20 cellular contexts compared by ENCODE assay signal in the genomic region with DNA sequence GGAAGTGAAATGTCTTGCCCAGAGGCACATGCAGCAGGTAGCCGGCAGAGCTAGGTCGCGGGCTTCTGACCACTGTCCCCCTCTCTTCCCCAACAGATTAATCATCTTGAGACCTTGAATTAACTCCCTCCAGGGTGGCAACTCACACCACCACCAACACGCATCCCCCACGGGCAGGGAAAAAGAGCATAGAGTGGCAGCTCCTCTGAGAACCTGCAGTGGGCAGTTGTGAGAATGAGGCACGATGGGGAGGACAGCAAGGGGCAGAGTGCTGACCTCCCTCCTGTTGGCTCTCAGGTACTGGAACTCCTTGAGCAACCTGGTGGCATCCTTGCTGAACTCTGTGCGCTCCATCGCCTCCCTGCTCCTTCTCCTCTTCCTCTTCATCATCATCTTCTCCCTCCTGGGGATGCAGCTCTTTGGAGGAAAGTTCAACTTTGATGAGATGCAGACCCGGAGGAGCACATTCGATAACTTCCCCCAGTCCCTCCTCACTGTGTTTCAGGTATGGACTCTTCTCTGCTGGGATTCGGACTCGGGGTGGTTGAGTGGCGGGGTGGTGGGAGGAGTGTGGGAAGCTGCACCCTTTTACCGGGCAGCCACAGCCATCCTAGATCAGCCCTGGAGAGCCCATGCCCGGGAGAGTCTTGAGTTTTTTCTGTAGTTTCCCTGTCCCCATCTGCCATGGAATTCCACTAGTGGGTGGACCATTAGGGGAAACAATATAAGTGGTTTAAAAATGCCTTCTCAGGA.
"Had no signal": no experiment of that assay in that cellular context is flagged by ENCODE, and none has a peak within 500 bp of the region (broad histone marks: within the 10 kb centered on the region; RNA-seq: fewer than 3 reads in every experiment).

No MANE protein-coding gene starts in this region.

- ATAC-seq: Right ventricle myocardium inferior had no signal

- H3K9me3 ChIP-seq: breast epithelium, SK-N-SH had no signal

- H3K36me3 ChIP-seq: breast epithelium had no signal

- H3K9ac ChIP-seq: SK-N-SH had no signal

- H3K4me2 ChIP-seq: SK-N-SH had no signal

- DNase-seq: activated CD4-positive, alpha-beta memory T cell treated with anti-CD3 and anti-CD28 coated beads, Interleukin-2, amount 10 ng/mL, durations not matched to agents 7 days and 5 days; activated CD4-positive, alpha-beta T cell treated with anti-CD3 and anti-CD28 coated beads, Interleukin-2, amount 50 U/mL, for 1 hour; activated CD4-positive, CD25-positive, alpha-beta regulatory T cell; activated CD8-positive, alpha-beta memory T cell treated with anti-CD3 and anti-CD28 coated beads, Interleukin-2, amount 50 U/mL, for 4 hours; activated naive CD4-positive, alpha-beta T cell; activated T-cell treated with anti-CD3 and anti-CD28 coated beads, Interleukin-2, amount 50 U/mL, for 72 hours; central memory CD4-positive, alpha-beta T cell; Kasumi-1; NCI-H146; NCI-H187 treated with DMSO at 0.1 percent for 48 hours; NCI-H2171; NCI-H2227 treated with DMSO at 0.1 percent for 48 hours; NCI-H446 treated with DMSO at 0.1 percent for 48 hours; NCI-H524 treated with DMSO at 0.1 percent for 48 hours; NCI-H748 treated with DMSO at 0.1 percent for 48 hours; SK-N-SH; T-helper 1 cell had no signal

- H3K4me3 ChIP-seq: breast epithelium had no signal

- H3K27ac ChIP-seq: breast epithelium, VCaP had no signal

- H3K27me3 ChIP-seq: breast epithelium had no signal
